Comparison of ENCODE assay signal across 1 cellular context in the genomic region with DNA sequence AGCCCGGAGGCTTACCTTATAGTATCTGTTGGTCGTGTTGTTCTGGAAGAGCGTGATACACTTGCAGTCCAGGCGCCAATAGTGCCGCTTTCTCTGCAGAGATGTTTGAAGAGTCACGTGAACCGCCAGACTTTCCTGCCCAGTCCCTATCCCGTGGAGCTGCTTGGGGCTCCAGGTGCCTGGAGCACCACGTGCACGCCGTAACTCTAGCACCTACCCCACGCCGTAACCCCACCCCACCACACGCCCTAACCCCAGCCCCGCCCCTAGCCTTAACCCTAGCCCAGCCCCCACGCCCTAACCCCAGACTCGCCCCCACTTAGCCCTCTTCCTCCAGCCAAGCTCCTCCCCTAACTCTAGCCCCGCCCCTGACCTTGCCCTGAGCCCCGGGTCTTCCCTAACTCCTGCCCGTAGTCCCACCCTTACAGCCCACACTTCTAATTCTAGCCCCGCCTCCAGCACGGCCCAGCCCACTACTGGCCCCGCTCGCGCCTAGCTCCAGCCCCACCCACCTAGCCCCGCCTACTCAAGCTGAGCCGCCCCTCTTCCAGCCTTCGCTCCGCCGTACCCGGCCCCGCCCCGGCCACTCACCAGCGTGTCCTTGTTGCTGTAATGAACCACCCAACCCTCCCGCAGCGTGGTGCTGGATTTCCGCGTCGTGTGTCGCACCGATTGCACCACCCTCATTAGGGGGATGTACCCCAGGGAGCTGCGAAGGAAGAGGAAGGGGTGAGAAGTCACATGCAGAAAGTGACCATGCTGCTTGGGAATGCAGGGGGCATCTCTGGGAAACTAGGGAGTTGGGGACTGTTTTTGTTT.
TF ChIP-seq lines count a peak whose summit lies in the region.

No MANE protein-coding gene starts in this region.

TF ChIP-seq in HEK293, 187 proteins besides CTCF, POLR2A, EP300 and RAD21 (continued from another document and continues in another):
- TF ChIP-seq ZNF394 (tag by site-specific recombination; IDR thresholded peaks at IDR 0.05; ENCODE audit: borderline replicate concordance) (no peak), ZBTB48 (tag by site-specific recombination; IDR thresholded peaks at IDR 0.05) (no peak), HOXC10 (CRISPR knock-in tag; IDR thresholded peaks at IDR 0.05) (no peak), EGR2 (tag by site-specific recombination; IDR thresholded peaks at IDR 0.05; ENCODE audit: low read depth) (peak; percentile 81), MEIS1 (CRISPR knock-in tag; IDR thresholded peaks at IDR 0.05; ENCODE audit: borderline replicate concordance) (no peak), ZNF426 (tag by site-specific recombination; IDR thresholded peaks at IDR 0.05) (no peak), OVOL3 (tag by site-specific recombination; IDR thresholded peaks at IDR 0.05) (no peak), ZNF23 (tag by site-specific recombination; IDR thresholded peaks at IDR 0.05; ENCODE audit: borderline replicate concordance) (no peak), ZNF155 (tag by site-specific recombination; IDR thresholded peaks at IDR 0.05) (no peak), ZNF830 (tag by site-specific recombination; IDR thresholded peaks at IDR 0.05; ENCODE audit: low read depth) (no peak), ZNF514 (tag by site-specific recombination; IDR thresholded peaks at IDR 0.05) (no peak), KLF9 (tag by site-specific recombination; IDR thresholded peaks at IDR 0.05; ENCODE audit: low read depth) (peak; percentile 73), WT1 (tag by site-specific recombination; IDR thresholded peaks at IDR 0.05) (no peak), ZNF350 (tag by site-specific recombination; IDR thresholded peaks at IDR 0.05) (no peak), ZNF404 (tag by site-specific recombination; IDR thresholded peaks at IDR 0.05) (no peak), ZNF140 (tag by site-specific recombination; IDR thresholded peaks at IDR 0.05) (no peak), ZNF416 (tag by site-specific recombination; IDR thresholded peaks at IDR 0.05) (no peak), ZSCAN16 (tag by site-specific recombination; IDR thresholded peaks at IDR 0.05) (no peak), ZNF16 (tag by site-specific recombination; IDR thresholded peaks at IDR 0.05; ENCODE audit: low read depth) (no peak), ZNF37A (tag by site-specific recombination; IDR thresholded peaks at IDR 0.05) (no peak), KLF10 (tag by site-specific recombination; IDR thresholded peaks at IDR 0.05) (no peak), ZNF501 (tag by site-specific recombination; IDR thresholded peaks at IDR 0.05) (no peak), FEZF1 (tag by site-specific recombination; IDR thresholded peaks at IDR 0.05) (no peak), ZNF112 (tag by site-specific recombination; IDR thresholded peaks at IDR 0.05) (no peak), ZNF391 (tag by site-specific recombination; IDR thresholded peaks at IDR 0.05; ENCODE audit: borderline replicate concordance, low read depth) (no peak), ZNF214 (tag by site-specific recombination; IDR thresholded peaks at IDR 0.05; ENCODE audit: borderline replicate concordance) (no peak)
- TF ChIP-seq, protein P1, sequence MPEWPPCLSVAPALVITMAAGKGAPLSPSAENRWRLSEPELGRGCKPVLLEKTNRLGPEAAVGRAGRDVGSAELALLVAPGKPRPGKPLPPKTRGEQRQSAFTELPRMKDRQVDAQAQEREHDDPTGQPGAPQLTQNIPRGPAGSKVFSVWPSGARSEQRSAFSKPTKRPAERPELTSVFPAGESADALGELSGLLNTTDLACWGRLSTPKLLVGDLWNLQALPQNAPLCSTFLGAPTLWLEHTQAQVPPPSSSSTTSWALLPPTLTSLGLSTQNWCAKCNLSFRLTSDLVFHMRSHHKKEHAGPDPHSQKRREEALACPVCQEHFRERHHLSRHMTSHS (tag by site-specific recombination; IDR thresholded peaks at IDR 0.05) = no peak
- TF ChIP-seq, protein P2, sequence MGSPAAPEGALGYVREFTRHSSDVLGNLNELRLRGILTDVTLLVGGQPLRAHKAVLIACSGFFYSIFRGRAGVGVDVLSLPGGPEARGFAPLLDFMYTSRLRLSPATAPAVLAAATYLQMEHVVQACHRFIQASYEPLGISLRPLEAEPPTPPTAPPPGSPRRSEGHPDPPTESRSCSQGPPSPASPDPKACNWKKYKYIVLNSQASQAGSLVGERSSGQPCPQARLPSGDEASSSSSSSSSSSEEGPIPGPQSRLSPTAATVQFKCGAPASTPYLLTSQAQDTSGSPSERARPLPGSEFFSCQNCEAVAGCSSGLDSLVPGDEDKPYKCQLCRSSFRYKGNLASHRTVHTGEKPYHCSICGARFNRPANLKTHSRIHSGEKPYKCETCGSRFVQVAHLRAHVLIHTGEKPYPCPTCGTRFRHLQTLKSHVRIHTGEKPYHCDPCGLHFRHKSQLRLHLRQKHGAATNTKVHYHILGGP (tag by site-specific recombination; IDR thresholded peaks at IDR 0.05) = no peak
- TF ChIP-seq, protein P3, sequence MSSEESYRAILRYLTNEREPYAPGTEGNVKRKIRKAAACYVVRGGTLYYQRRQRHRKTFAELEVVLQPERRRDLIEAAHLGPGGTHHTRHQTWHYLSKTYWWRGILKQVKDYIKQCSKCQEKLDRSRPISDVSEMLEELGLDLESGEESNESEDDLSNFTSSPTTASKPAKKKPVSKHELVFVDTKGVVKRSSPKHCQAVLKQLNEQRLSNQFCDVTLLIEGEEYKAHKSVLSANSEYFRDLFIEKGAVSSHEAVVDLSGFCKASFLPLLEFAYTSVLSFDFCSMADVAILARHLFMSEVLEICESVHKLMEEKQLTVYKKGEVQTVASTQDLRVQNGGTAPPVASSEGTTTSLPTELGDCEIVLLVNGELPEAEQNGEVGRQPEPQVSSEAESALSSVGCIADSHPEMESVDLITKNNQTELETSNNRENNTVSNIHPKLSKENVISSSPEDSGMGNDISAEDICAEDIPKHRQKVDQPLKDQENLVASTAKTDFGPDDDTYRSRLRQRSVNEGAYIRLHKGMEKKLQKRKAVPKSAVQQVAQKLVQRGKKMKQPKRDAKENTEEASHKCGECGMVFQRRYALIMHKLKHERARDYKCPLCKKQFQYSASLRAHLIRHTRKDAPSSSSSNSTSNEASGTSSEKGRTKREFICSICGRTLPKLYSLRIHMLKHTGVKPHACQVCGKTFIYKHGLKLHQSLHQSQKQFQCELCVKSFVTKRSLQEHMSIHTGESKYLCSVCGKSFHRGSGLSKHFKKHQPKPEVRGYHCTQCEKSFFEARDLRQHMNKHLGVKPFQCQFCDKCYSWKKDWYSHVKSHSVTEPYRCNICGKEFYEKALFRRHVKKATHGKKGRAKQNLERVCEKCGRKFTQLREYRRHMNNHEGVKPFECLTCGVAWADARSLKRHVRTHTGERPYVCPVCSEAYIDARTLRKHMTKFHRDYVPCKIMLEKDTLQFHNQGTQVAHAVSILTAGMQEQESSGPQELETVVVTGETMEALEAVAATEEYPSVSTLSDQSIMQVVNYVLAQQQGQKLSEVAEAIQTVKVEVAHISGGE (tag by site-specific recombination; conservative IDR thresholded peaks at IDR 0.05; ENCODE audit: low read depth) = no peak
- TF ChIP-seq, protein P4, sequence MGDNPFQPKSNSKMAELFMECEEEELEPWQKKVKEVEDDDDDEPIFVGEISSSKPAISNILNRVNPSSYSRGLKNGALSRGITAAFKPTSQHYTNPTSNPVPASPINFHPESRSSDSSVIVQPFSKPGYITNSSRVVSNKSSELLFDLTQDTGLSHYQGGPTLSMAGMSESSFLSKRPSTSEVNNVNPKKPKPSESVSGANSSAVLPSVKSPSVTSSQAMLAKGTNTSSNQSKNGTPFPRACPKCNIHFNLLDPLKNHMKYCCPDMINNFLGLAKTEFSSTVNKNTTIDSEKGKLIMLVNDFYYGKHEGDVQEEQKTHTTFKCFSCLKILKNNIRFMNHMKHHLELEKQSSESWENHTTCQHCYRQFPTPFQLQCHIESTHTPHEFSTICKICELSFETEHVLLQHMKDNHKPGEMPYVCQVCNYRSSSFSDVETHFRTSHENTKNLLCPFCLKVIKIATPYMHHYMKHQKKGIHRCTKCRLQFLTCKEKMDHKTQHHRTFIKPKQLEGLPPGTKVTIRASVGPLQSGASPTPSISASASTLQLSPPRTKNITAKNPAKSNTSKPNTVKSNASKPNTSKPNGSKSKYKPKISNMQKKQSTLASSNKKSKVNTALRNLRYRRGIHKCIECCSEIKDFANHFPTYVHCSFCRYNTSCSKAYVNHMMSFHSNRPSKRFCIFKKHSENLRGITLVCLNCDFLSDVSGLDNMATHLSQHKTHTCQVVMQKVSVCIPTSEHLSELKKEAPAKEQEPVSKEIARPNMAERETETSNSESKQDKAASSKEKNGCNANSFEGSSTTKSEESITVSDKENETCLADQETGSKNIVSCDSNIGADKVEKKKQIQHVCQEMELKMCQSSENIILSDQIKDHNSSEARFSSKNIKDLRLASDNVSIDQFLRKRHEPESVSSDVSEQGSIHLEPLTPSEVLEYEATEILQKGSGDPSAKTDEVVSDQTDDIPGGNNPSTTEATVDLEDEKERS (tag by site-specific recombination; IDR thresholded peaks at IDR 0.05) = no peak
- TF ChIP-seq, protein P5, sequence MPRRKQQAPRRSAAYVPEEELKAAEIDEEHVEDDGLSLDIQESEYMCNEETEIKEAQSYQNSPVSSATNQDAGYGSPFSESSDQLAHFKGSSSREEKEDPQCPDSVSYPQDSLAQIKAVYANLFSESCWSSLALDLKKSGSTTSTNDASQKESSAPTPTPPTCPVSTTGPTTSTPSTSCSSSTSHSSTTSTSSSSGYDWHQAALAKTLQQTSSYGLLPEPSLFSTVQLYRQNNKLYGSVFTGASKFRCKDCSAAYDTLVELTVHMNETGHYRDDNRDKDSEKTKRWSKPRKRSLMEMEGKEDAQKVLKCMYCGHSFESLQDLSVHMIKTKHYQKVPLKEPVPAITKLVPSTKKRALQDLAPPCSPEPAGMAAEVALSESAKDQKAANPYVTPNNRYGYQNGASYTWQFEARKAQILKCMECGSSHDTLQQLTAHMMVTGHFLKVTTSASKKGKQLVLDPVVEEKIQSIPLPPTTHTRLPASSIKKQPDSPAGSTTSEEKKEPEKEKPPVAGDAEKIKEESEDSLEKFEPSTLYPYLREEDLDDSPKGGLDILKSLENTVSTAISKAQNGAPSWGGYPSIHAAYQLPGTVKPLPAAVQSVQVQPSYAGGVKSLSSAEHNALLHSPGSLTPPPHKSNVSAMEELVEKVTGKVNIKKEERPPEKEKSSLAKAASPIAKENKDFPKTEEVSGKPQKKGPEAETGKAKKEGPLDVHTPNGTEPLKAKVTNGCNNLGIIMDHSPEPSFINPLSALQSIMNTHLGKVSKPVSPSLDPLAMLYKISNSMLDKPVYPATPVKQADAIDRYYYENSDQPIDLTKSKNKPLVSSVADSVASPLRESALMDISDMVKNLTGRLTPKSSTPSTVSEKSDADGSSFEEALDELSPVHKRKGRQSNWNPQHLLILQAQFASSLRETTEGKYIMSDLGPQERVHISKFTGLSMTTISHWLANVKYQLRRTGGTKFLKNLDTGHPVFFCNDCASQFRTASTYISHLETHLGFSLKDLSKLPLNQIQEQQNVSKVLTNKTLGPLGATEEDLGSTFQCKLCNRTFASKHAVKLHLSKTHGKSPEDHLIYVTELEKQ (tag by site-specific recombination; IDR thresholded peaks at IDR 0.05; ENCODE audit: borderline replicate concordance) = no peak
- TF ChIP-seq, protein P6, sequence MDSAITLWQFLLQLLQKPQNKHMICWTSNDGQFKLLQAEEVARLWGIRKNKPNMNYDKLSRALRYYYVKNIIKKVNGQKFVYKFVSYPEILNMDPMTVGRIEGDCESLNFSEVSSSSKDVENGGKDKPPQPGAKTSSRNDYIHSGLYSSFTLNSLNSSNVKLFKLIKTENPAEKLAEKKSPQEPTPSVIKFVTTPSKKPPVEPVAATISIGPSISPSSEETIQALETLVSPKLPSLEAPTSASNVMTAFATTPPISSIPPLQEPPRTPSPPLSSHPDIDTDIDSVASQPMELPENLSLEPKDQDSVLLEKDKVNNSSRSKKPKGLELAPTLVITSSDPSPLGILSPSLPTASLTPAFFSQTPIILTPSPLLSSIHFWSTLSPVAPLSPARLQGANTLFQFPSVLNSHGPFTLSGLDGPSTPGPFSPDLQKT (IDR thresholded peaks at IDR 0.05; ENCODE audit: borderline replicate concordance, low read depth, low read length) = no peak
- TF ChIP-seq, protein P7, sequence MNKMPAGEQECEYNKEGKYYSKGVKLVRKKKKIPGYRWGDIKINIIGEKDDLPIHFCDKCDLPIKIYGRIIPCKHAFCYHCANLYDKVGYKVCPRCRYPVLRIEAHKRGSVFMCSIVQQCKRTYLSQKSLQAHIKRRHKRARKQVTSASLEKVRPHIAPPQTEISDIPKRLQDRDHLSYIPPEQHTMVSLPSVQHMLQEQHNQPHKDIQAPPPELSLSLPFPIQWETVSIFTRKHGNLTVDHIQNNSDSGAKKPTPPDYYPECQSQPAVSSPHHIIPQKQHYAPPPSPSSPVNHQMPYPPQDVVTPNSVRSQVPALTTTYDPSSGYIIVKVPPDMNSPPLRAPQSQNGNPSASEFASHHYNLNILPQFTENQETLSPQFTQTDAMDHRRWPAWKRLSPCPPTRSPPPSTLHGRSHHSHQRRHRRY (tag by site-specific recombination; IDR thresholded peaks at IDR 0.05) = no peak
- TF ChIP-seq, protein P8, sequence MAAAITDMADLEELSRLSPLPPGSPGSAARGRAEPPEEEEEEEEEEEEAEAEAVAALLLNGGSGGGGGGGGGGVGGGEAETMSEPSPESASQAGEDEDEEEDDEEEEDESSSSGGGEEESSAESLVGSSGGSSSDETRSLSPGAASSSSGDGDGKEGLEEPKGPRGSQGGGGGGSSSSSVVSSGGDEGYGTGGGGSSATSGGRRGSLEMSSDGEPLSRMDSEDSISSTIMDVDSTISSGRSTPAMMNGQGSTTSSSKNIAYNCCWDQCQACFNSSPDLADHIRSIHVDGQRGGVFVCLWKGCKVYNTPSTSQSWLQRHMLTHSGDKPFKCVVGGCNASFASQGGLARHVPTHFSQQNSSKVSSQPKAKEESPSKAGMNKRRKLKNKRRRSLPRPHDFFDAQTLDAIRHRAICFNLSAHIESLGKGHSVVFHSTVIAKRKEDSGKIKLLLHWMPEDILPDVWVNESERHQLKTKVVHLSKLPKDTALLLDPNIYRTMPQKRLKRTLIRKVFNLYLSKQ (tag by site-specific recombination; IDR thresholded peaks at IDR 0.05; ENCODE audit: borderline replicate concordance) = no peak
- TF ChIP-seq, protein P9, sequence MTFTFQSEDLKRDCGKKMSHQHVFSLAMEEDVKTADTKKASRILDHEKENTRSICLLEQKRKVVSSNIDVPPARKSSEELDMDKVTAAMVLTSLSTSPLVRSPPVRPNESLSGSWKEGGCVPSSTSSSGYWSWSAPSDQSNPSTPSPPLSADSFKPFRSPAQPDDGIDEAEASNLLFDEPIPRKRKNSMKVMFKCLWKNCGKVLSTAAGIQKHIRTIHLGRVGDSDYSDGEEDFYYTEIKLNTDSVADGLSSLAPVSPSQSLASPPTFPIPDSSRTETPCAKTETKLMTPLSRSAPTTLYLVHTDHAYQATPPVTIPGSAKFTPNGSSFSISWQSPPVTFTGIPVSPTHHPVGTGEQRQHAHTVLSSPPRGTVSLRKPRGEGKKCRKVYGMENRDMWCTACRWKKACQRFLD (tag by site-specific recombination; IDR thresholded peaks at IDR 0.05) = no peak
